1 cellular context compared by ENCODE assay signal in genomic region chr11:70799386-70799785, GRCh38.
TF ChIP-seq lines count a peak whose summit lies in the region.

No MANE protein-coding gene starts in this region.

TF ChIP-seq in H1, 55 proteins besides CTCF, POLR2A, EP300 and RAD21 (continued from another document):
- TF ChIP-seq NANOG (IDR thresholded peaks at IDR 0.05; ENCODE audit: insufficient read depth, low read depth, low read length, poor library complexity, severe bottlenecking) (no peak), ASH2L (IDR thresholded peaks at IDR 0.05; ENCODE audit: low read length) (no peak), GABPA (IDR thresholded peaks at IDR 0.05; ENCODE audit: borderline replicate concordance, insufficient read depth, low read length) (no peak)
